8 cellular contexts compared by ENCODE assay signal in genomic region chr10:124802313-124802675, GRCh38. TPM values are rescaled to one million over a fixed set of nuclear protein-coding genes. Genes with fewer than 3 reads are reported as not detected.
DNase-seq lines count a peak whose midpoint lies in the region; ATAC-seq and TF ChIP-seq lines count a peak whose summit lies in the region.

No MANE protein-coding gene starts in this region.

- H3K4me1 Mint-ChIP-seq in CD4-positive, CD25-positive, alpha-beta regulatory T cell: peaks cover 17 to 24% (median 18%) of the 10 kb centered on the region in 4 donors

- no peaks in the 10 kb centered on the region for H3K36me3 Mint-ChIP-seq in CD4-positive, CD25-positive, alpha-beta regulatory T cell

- H3K27me3 Mint-ChIP-seq in CD4-positive, CD25-positive, alpha-beta regulatory T cell: peaks cover 4% of the 10 kb centered on the region

- no peaks in the 10 kb centered on the region for H3K9me3 Mint-ChIP-seq in CD4-positive, CD25-positive, alpha-beta regulatory T cell

- peak overlapping the region; percentile 88 for H3K4me3 ChIP-seq in CD4-positive, CD25-positive, alpha-beta regulatory T cell (ENCODE audit: low read depth, low read length)
- peak overlapping the region; percentile 99 for H3K4me3 ChIP-seq in left ventricle myocardium inferior
- peak overlapping the region; percentile 84 for H3K4me3 ChIP-seq in skeletal muscle satellite cell (ENCODE audit: low read length)

- H3K9ac ChIP-seq in skeletal muscle satellite cell (ENCODE audit: low read depth, low read length): peak overlapping the region; percentile 99

- H3K36me3 ChIP-seq in CD4-positive, CD25-positive, alpha-beta regulatory T cell (ENCODE audit: control insufficient read depth, insufficient read depth, low read length): peaks cover 2% of the 10 kb centered on the region
- H3K36me3 ChIP-seq in left ventricle myocardium inferior: peaks cover 2% of the 10 kb centered on the region
- no peaks in the 10 kb centered on the region for H3K36me3 ChIP-seq in skeletal muscle satellite cell (ENCODE audit: insufficient read depth, low read length)

- H3K9me3 ChIP-seq in CD4-positive, CD25-positive, alpha-beta regulatory T cell (ENCODE audit: control insufficient read depth in 2 of 2, low read length in 2 of 2): no peaks in the 10 kb centered on the region
- H3K9me3 ChIP-seq in left ventricle myocardium inferior (replicated peaks) (no peaks in the 10 kb centered on the region), skeletal muscle satellite cell (replicated peaks; ENCODE audit: low read length) (no peaks in the 10 kb centered on the region)

- peaks cover 13% of the 10 kb centered on the region for H3K4me1 ChIP-seq in CD4-positive, CD25-positive, alpha-beta regulatory T cell (ENCODE audit: control insufficient read depth, insufficient read depth, low read length, poor library complexity, severe bottlenecking)
- peaks cover 26% of the 10 kb centered on the region for H3K4me1 ChIP-seq in left ventricle myocardium inferior
- peaks cover 4% of the 10 kb centered on the region for H3K4me1 ChIP-seq in skeletal muscle satellite cell (ENCODE audit: control insufficient read depth, insufficient read depth, low read length)

- intact Hi-C loops in left ventricle myocardium inferior (cut with micrococcal nuclease): no loop called here

- no peak for ATAC-seq in CD4-positive, CD25-positive, alpha-beta regulatory T cell (ENCODE audit: low read depth in 2 of 2)
- ATAC-seq in GM19452 (IDR thresholded peaks at IDR 0.05; ENCODE audit: unreplicated experiment) (peak; percentile 39), HG03457 (IDR thresholded peaks at IDR 0.05; ENCODE audit: unreplicated experiment) (peak; percentile 27)

- peak overlapping the region; percentile 78 for H3K27ac ChIP-seq in CD4-positive, CD25-positive, alpha-beta regulatory T cell (ENCODE audit: insufficient read depth, low read length, poor library complexity, severe bottlenecking)
- peak overlapping the region; percentile 69; the same call in 1 of the 2 replicates for H3K27ac ChIP-seq in VCaP
- H3K27ac ChIP-seq in left ventricle myocardium inferior (replicated peaks): peak overlapping the region; percentile 88

- H3K4me3 Mint-ChIP-seq in CD4-positive, CD25-positive, alpha-beta regulatory T cell: peak overlapping the region; percentile 92 to 98 (median 94)

- H3K4me2 ChIP-seq in skeletal muscle satellite cell (ENCODE audit: low read length): peak overlapping the region; percentile 95

- peak in 1 of 3 donors; percentile 25 for DNase-seq in CD4-positive, CD25-positive, alpha-beta regulatory T cell
- DNase-seq in left ventricle myocardium inferior (no peak), NK-92 (lab: John Stamatoyannopoulos, UW; ENCODE audit: unreplicated experiment) (no peak), DMS153 (lab: John Stamatoyannopoulos, UW) (no peak)

- H3K27me3 ChIP-seq in CD4-positive, CD25-positive, alpha-beta regulatory T cell (ENCODE audit: control insufficient read depth, insufficient read depth, low read length): peaks cover 3% of the 10 kb centered on the region
- H3K27me3 ChIP-seq in left ventricle myocardium inferior (ENCODE audit: low read depth) (no peaks in the 10 kb centered on the region), skeletal muscle satellite cell (ENCODE audit: control insufficient read depth, insufficient read depth, low read length) (no peaks in the 10 kb centered on the region)

- no peak for TF ChIP-seq CTCF in VCaP (conservative IDR thresholded peaks at IDR 0.05)
- TF ChIP-seq CTCF in left ventricle myocardium inferior (IDR thresholded peaks at IDR 0.05; ENCODE audit: borderline replicate concordance): no peak

- peak overlapping the region; percentile 76 to 97 (median 87) for H3K27ac Mint-ChIP-seq in CD4-positive, CD25-positive, alpha-beta regulatory T cell

RNA-seq across cellular contexts. Expression of gene ABRAXAS2, which starts 0.7 kb away (rescaled TPM):
- total RNA-seq in CD4-positive, CD25-positive, alpha-beta regulatory T cell: 9.7 TPM
- polyA plus RNA-seq in CD4-positive, CD25-positive, alpha-beta regulatory T cell: 10 to 100 TPM; 13.9 to 15.5 (median 14.7) TPM
- 11.7 TPM for total RNA-seq in left ventricle myocardium inferior
- total RNA-seq in skeletal muscle satellite cell (2012; rRNA removed): 13.1 and 13.9 TPM in 2 replicates

RNA-seq across cellular contexts. Expression of gene EEF1AKMT2, which starts 10.6 kb away (rescaled TPM):
- 15.9 TPM for total RNA-seq in CD4-positive, CD25-positive, alpha-beta regulatory T cell
- 10 to 100 TPM; 18.0 to 30.5 (median 27.0) TPM for polyA plus RNA-seq in CD4-positive, CD25-positive, alpha-beta regulatory T cell
- 13.8 TPM for total RNA-seq in left ventricle myocardium inferior
- 15.1 and 18.3 TPM in 2 replicates for total RNA-seq in skeletal muscle satellite cell (2012; rRNA removed)

RNA-seq across cellular contexts. Expression of gene FAM53B, which starts 58.1 kb away (rescaled TPM):
- 116 TPM for total RNA-seq in CD4-positive, CD25-positive, alpha-beta regulatory T cell
- polyA plus RNA-seq in CD4-positive, CD25-positive, alpha-beta regulatory T cell: 10 to 100 TPM in 3 of 4 donors, 1 to 10 TPM in 1; 5.8 to 22.2 (median 14.4) TPM
- 53.4 TPM for total RNA-seq in left ventricle myocardium inferior
- 14.4 and 18.6 TPM in 2 replicates for total RNA-seq in skeletal muscle satellite cell (2012; rRNA removed)

Comparison
In these comparisons a context has a peak if more than half of its experiments do, and no peak if none do; other contexts are left out.
1. ATAC-seq: peak in GM19452 (single experiment) and HG03457 (single experiment); none in CD4-positive, CD25-positive, alpha-beta regulatory T cell (0 of 2).
2. Peak in every context shown above with its lines, with median percentiles within 50 percentile points of each other: H3K27ac ChIP-seq and H3K4me3 ChIP-seq.